8 cellular contexts compared by ENCODE assay signal in the genomic region with DNA sequence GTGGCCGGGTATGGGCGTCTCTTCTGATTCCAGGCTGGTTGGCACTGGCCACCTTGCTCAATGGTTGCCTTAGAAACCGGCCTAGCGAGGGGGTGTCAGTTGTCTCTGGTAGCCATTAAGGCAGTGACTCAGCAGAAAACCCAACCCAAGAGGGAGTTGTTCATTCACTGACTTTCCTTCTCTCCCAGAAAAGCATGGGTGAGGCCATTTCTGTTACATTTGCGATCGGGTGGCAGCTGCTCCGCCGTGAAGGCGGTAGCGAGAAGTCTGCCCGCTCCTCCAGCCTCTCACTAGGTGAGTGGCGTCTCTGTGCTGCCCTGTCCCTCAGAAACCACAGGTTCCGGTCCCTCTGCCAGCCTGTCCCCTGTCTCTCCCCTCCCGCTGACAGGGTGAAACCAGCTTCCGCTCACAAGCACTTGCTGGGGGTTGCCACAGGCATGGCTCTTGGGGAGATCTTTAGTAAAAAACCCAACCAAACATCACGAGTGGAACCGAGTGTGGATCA. TPM values are rescaled to one million over a fixed set of nuclear protein-coding genes. Genes with fewer than 3 reads are reported as not detected.
A peak's percentile ranks its signal among the peaks of the same experiment; 100 is the strongest.
DNase-seq lines count a peak whose midpoint lies in the region; ATAC-seq, FAIRE-seq and TF ChIP-seq lines count a peak whose summit lies in the region.

No MANE protein-coding gene starts in this region.

- WGBS in psoas muscle, 3 donors = 61 to 81% (median 65%) methylated on average over 17 of the region's 17 CpGs

- no peaks in the 10 kb centered on the region for H3K4me1 ChIP-seq in psoas muscle

- no peaks in the 10 kb centered on the region for H3K27me3 Mint-ChIP-seq in activated CD4-positive, alpha-beta T cell treated with anti-CD3 and anti-CD28 coated beads, Interleukin-2, amount 10 ng/mL, durations not matched to agents 7 days and 5 days

- ATAC-seq in GM18907 (IDR thresholded peaks at IDR 0.05; ENCODE audit: unreplicated experiment) = peak; percentile 58
- ATAC-seq in psoas muscle = peak; percentile 61 to 72 (median 70)

- peaks cover 10% of the 10 kb centered on the region for H3K36me3 Mint-ChIP-seq in activated CD4-positive, alpha-beta T cell treated with anti-CD3 and anti-CD28 coated beads, Interleukin-2, amount 10 ng/mL, durations not matched to agents 7 days and 5 days (ENCODE audit: low read depth)

- peaks cover 20% of the 10 kb centered on the region for H3K4me1 Mint-ChIP-seq in activated CD4-positive, alpha-beta T cell treated with anti-CD3 and anti-CD28 coated beads, Interleukin-2, amount 10 ng/mL, durations not matched to agents 7 days and 5 days

- H3K9me3 Mint-ChIP-seq in activated CD4-positive, alpha-beta T cell treated with anti-CD3 and anti-CD28 coated beads, Interleukin-2, amount 10 ng/mL, durations not matched to agents 7 days and 5 days = no peaks in the 10 kb centered on the region

- H3K9me3 ChIP-seq in psoas muscle = no peaks in the 10 kb centered on the region

- POLR2A ChIA-PET in activated CD4-positive, alpha-beta T cell treated with anti-CD3 and anti-CD28 coated beads, Interleukin-2, amount 10 ng/mL, durations not matched to agents 7 days and 5 days (lab: Charles Lee) = interaction anchor here (1.0 kb wide), 1 partner anchor 369 kb away, joined by 7 read pairs; no protein-coding TSS in a partner anchor

- H3K27me3 ChIP-seq in psoas muscle (ENCODE audit: insufficient read depth in 3 of 3, low read length in 2 of 3) = peaks cover 0 to 25% (median 0%) of the 10 kb centered on the region in 3 donors
- H3K27me3 ChIP-seq in brain microvascular endothelial cell (replicated peaks) = no peaks in the 10 kb centered on the region

- TF ChIP-seq CTCF in AG09319 (IDR thresholded peaks at IDR 0.05; ENCODE audit: low read depth, low read length) (no peak), foreskin fibroblast (IDR thresholded peaks at IDR 0.05; ENCODE audit: low read depth, low read length) (no peak), psoas muscle (IDR thresholded peaks at IDR 0.05) (no peak), brain microvascular endothelial cell (IDR thresholded peaks at IDR 0.05; ENCODE audit: low read depth, low read length, missing control alignments) (no peak)

- H3K27ac ChIP-seq in psoas muscle = peak overlapping the region; percentile 54
- H3K27ac ChIP-seq in brain microvascular endothelial cell = no peak overlapping the region

- intact Hi-C loops in psoas muscle (cut with DNase I) = no loop called here

- CTCF ChIA-PET in activated CD4-positive, alpha-beta T cell treated with anti-CD3 and anti-CD28 coated beads, Interleukin-2, amount 10 ng/mL, durations not matched to agents 7 days and 5 days (lab: Charles Lee) = interaction anchor here (1.0 to 1.5 kb wide), 4 partner anchors 12 to 79 kb away, joined by 3 to 7 read pairs (median 4); no protein-coding TSS in a partner anchor

- peak overlapping the region; percentile 45 for H3K4me3 Mint-ChIP-seq in activated CD4-positive, alpha-beta T cell treated with anti-CD3 and anti-CD28 coated beads, Interleukin-2, amount 10 ng/mL, durations not matched to agents 7 days and 5 days

- DNase-seq in AG09319 (ENCODE audit: extremely low read depth, low read depth) (peak; percentile 75), NCI-H1436 treated with DMSO at 0.1 percent for 48 hours (lab: John Stamatoyannopoulos, UW) (peak; percentile 66), foreskin fibroblast (peak; percentile 73 to 86), psoas muscle (peak in 1 of 2 donors; percentile 50), frontal cortex (ENCODE audit: low spot score in 2 of 2) (no peak), brain microvascular endothelial cell (no peak)
- DNase-seq in activated CD4-positive, alpha-beta T cell treated with anti-CD3 and anti-CD28 coated beads, Interleukin-2, amount 10 ng/mL, durations not matched to agents 7 days and 5 days = peak; percentile 55

- H3K27ac Mint-ChIP-seq in activated CD4-positive, alpha-beta T cell treated with anti-CD3 and anti-CD28 coated beads, Interleukin-2, amount 10 ng/mL, durations not matched to agents 7 days and 5 days = peak overlapping the region; percentile 91

- H3K4me3 ChIP-seq in foreskin fibroblast (ENCODE audit: low read depth in 1 of 2, low read length in 2 of 2) (no peak overlapping the region), psoas muscle (no peak overlapping the region), brain microvascular endothelial cell (ENCODE audit: low read depth, low read length) (no peak overlapping the region)

- in situ Hi-C loops in brain microvascular endothelial cell (cut with HindIII; ENCODE audit: low pct_ligation_motif_present, low sequenced_read_pairs) = no loop called here

- H3K36me3 ChIP-seq in psoas muscle (ENCODE audit: insufficient read depth in 1 of 2, low read depth in 1 of 2) (peaks cover 0 to 3% of the 10 kb centered on the region in 2 donors), brain microvascular endothelial cell (replicated peaks) (no peaks in the 10 kb centered on the region)

- no peak for FAIRE-seq in frontal cortex (lab: Jason Lieb, UNC)

RNA-seq across cellular contexts. Expression of gene IRAK1, which starts 17.4 kb away (rescaled TPM):
- 100 to 1,000 TPM; 107 to 112 TPM for total RNA-seq in activated CD4-positive, alpha-beta T cell treated with anti-CD3 and anti-CD28 coated beads, Interleukin-2, amount 10 ng/mL, durations not matched to agents 7 days and 5 days
- 100 to 1,000 TPM in 2 of 4 donors, 10 to 100 TPM in 2; 56.1 to 158 (median 101) TPM for total RNA-seq in psoas muscle
- polyA plus RNA-seq in psoas muscle = 100 to 1,000 TPM; 127 to 368 (median 202) TPM
- total RNA-seq in frontal cortex = 6.9 TPM

RNA-seq across cellular contexts. Expression of gene TMEM187, which starts 29.7 kb away (rescaled TPM):
- total RNA-seq in activated CD4-positive, alpha-beta T cell treated with anti-CD3 and anti-CD28 coated beads, Interleukin-2, amount 10 ng/mL, durations not matched to agents 7 days and 5 days = 1 to 10 TPM; 7.9 to 8.5 TPM
- total RNA-seq in psoas muscle (1 to 10 TPM; 3.2 to 7.8 (median 6.8) TPM), frontal cortex (1.6 TPM)
- polyA plus RNA-seq in psoas muscle = 1 to 10 TPM; 2.2 to 6.7 (median 5.2) TPM

RNA-seq across cellular contexts. Expression of gene HCFC1, which starts 30.6 kb away (rescaled TPM):
- total RNA-seq in activated CD4-positive, alpha-beta T cell treated with anti-CD3 and anti-CD28 coated beads, Interleukin-2, amount 10 ng/mL, durations not matched to agents 7 days and 5 days = 100 to 1,000 TPM; 116 to 121 TPM
- total RNA-seq in psoas muscle (10 to 100 TPM; 29.8 to 50.1 (median 40.0) TPM), frontal cortex (9.4 TPM)
- polyA plus RNA-seq in psoas muscle = 10 to 100 TPM; 15.1 to 46.5 (median 25.8) TPM

RNA-seq across cellular contexts. Expression of gene RENBP, which starts 57.8 kb away (rescaled TPM):
- total RNA-seq in activated CD4-positive, alpha-beta T cell treated with anti-CD3 and anti-CD28 coated beads, Interleukin-2, amount 10 ng/mL, durations not matched to agents 7 days and 5 days = 10 to 100 TPM; 14.2 to 16.5 TPM
- total RNA-seq in psoas muscle = 1 to 10 TPM; 2.9 to 4.4 (median 3.6) TPM
- polyA plus RNA-seq in psoas muscle = 1 to 10 TPM in 2 of 3 donors, under 1 TPM in 1; 0.97 to 1.9 (median 1.4) TPM
- total RNA-seq in frontal cortex = 2.4 TPM

Comparison
In these comparisons a context has a peak if more than half of its experiments do, and no peak if none do; other contexts are left out.
1. DNase-seq: peak in AG09319 (single experiment), NCI-H1436 treated with DMSO at 0.1 percent for 48 hours (single experiment), activated CD4-positive, alpha-beta T cell treated with anti-CD3 and anti-CD28 coated beads, Interleukin-2, amount 10 ng/mL, durations not matched to agents 7 days and 5 days (single experiment) and foreskin fibroblast (2 of 2); none in frontal cortex (0 of 2) and brain microvascular endothelial cell (single experiment).